1 cellular context compared by ENCODE assay signal in genomic region chr15:56342653-56343052, GRCh38.
TF ChIP-seq lines count a peak whose summit lies in the region.

No MANE protein-coding gene starts in this region.

TF ChIP-seq in SK-N-SH treated with all-trans-retinoic acid at 6 μM for 48 hours, 23 proteins besides CTCF, POLR2A, EP300 and RAD21 (continued from another document):
- TF ChIP-seq PATZ1 (CRISPR knock-in tag; IDR thresholded peaks at IDR 0.05; ENCODE audit: borderline replicate concordance) (no peak), ZC3H10 (CRISPR knock-in tag; IDR thresholded peaks at IDR 0.05) (no peak), POU6F1 (CRISPR knock-in tag; IDR thresholded peaks at IDR 0.05; ENCODE audit: borderline replicate concordance, low read depth) (no peak), ISL1 (CRISPR knock-in tag; IDR thresholded peaks at IDR 0.05) (no peak), ARNTL (CRISPR knock-in tag; IDR thresholded peaks at IDR 0.05; ENCODE audit: borderline replicate concordance, low read depth) (no peak), TOX (CRISPR knock-in tag; IDR thresholded peaks at IDR 0.05; ENCODE audit: borderline replicate concordance) (no peak), ZFP3 (CRISPR knock-in tag; IDR thresholded peaks at IDR 0.05) (no peak), OSR1 (CRISPR knock-in tag; IDR thresholded peaks at IDR 0.05) (no peak), CREB5 (CRISPR knock-in tag; IDR thresholded peaks at IDR 0.05; ENCODE audit: low read depth) (no peak), ZNF70 (CRISPR knock-in tag; IDR thresholded peaks at IDR 0.05) (no peak)
TF ChIP-seq in SK-N-SH treated with all-trans-retinoic acid at 6 μM for 48 hours: peak in this region for 0.
